Comparison of ENCODE assay signal across 15 cellular contexts in the genomic region with DNA sequence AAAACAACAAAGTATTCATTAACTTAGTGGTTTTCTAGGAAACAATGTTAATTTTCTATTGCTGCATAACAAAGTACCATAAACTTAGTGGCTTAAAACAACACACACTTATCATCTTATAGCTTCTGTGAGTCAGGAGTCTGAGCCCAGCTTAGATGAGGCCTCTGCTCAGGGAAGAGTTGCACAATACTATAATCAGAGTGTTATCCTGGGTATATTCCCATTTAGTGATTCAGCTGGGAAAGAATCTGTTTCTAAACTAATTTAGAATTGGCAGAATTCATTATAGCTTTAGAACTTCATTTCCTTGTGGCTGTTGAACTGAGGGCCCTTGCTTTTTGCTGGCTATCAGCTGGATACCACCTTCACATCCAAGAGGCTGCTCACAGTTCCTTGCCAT.
DNase-seq lines count a peak whose midpoint lies in the region; ATAC-seq, FAIRE-seq and TF ChIP-seq lines count a peak whose summit lies in the region.
"Had no signal": no experiment of that assay in that cellular context is flagged by ENCODE, and none has a peak within 500 bp of the region (broad histone marks: within the 10 kb centered on the region; RNA-seq: fewer than 3 reads in every experiment).

No MANE protein-coding gene starts in this region.

- H3K27me3 ChIP-seq in H7 (ENCODE audit: control insufficient read depth, insufficient read depth, low read length) (no peaks in the 10 kb centered on the region), Peyer's patch (no peaks in the 10 kb centered on the region)
- H3K27me3 ChIP-seq: BE2C had no signal

- CTCF ChIA-PET in A549 (lab: Yijun Ruan, JAX): no interaction called here

- H3K4me1 ChIP-seq in A549 (no peaks in the 10 kb centered on the region; the same call in 2 of the 3 replicates), Peyer's patch (no peaks in the 10 kb centered on the region)
- H3K4me1 ChIP-seq: BE2C had no signal

- no peak for FAIRE-seq in A549 (lab: Jason Lieb, UNC)

- H3K9me3 ChIP-seq in A549: no peaks in the 10 kb centered on the region
- no peaks in the 10 kb centered on the region for H3K9me3 ChIP-seq in Peyer's patch
- H3K9me3 ChIP-seq: BE2C had no signal

- intact Hi-C loops in activated CD4-positive, alpha-beta T cell treated with anti-CD3 and anti-CD28 coated beads, Interleukin-2, amount 10 ng/mL, durations not matched to agents 24 days and 14 days (cut with micrococcal nuclease): no loop called here

- no peak for DNase-seq in A549 (ENCODE audit: low read depth in 1 of 2, low spot score in 1 of 2)
- DNase-seq in HPDE6-E6E7 (ENCODE audit: extremely low spot score): peak; percentile 14
- DNase-seq in astrocyte of the spinal cord (ENCODE audit: low read depth, low spot score): peak; percentile 86
- DNase-seq in iris pigment epithelial cell (ENCODE audit: low read depth): peak; percentile 89
- DNase-seq in H7: no peak
- DNase-seq in activated CD4-positive, alpha-beta T cell treated with anti-CD3 and anti-CD28 coated beads, Interleukin-2, amount 10 ng/mL, durations not matched to agents 24 days and 14 days: no peak
- DNase-seq in effector CD8-positive, alpha-beta T cell (lab: John Stamatoyannopoulos, UW): no peak
- DNase-seq in Peyer's patch: no peak
- DNase-seq: activated naive CD4-positive, alpha-beta T cell treated with anti-CD3 and anti-CD28 coated beads, Interleukin-2, amount 10 ng/mL, durations not matched to agents 7 days and 5 days; BE2C; NCI-H1694; NCI-H510A; SIG-M5 had no signal

- ATAC-seq in A549: no peak
- ATAC-seq: esophagus mucosa had no signal

- POLR2A ChIA-PET in A549 (lab: Yijun Ruan, JAX): no interaction called here

- no peaks in the 10 kb centered on the region for H3K4me1 Mint-ChIP-seq in activated CD4-positive, alpha-beta T cell treated with anti-CD3 and anti-CD28 coated beads, Interleukin-2, amount 10 ng/mL, durations not matched to agents 24 days and 14 days
- H3K4me1 Mint-ChIP-seq: activated naive CD4-positive, alpha-beta T cell treated with anti-CD3 and anti-CD28 coated beads, Interleukin-2, amount 10 ng/mL, durations not matched to agents 7 days and 5 days had no signal

- H3K36me3 ChIP-seq in H7 (replicated peaks; ENCODE audit: control insufficient read depth, insufficient read depth, low read length) (no peaks in the 10 kb centered on the region), Peyer's patch (no peaks in the 10 kb centered on the region)
- H3K36me3 ChIP-seq: BE2C had no signal

- no peaks in the 10 kb centered on the region for H3K36me3 Mint-ChIP-seq in activated CD4-positive, alpha-beta T cell treated with anti-CD3 and anti-CD28 coated beads, Interleukin-2, amount 10 ng/mL, durations not matched to agents 24 days and 14 days (ENCODE audit: low read depth)
- H3K36me3 Mint-ChIP-seq: activated naive CD4-positive, alpha-beta T cell treated with anti-CD3 and anti-CD28 coated beads, Interleukin-2, amount 10 ng/mL, durations not matched to agents 7 days and 5 days; type B pancreatic cell had no signal

- TF ChIP-seq RAD21 in A549 (conservative IDR thresholded peaks at IDR 0.05 in 1 of 2, IDR thresholded peaks at IDR 0.05 in 1 of 2): no peak

- TF ChIP-seq POLR2A in A549 (IDR thresholded peaks at IDR 0.05; ENCODE audit: low read length) (no peak), Peyer's patch (IDR thresholded peaks at IDR 0.05) (no peak)

- H3K27ac ChIP-seq in A549 (no peak overlapping the region), Peyer's patch (no peak overlapping the region)

- TF ChIP-seq CTCF in A549 (IDR thresholded peaks at IDR 0.05) (no peak), astrocyte of the spinal cord (IDR thresholded peaks at IDR 0.05; ENCODE audit: low read depth, low read length) (no peak), Peyer's patch (IDR thresholded peaks at IDR 0.05) (no peak)

- H3K4me3 ChIP-seq in A549 (no peak overlapping the region), astrocyte of the spinal cord (ENCODE audit: low read depth, low read length) (no peak overlapping the region), H7 (ENCODE audit: insufficient read depth, low read depth, low read length) (no peak overlapping the region), Peyer's patch (no peak overlapping the region)

- TF ChIP-seq EP300 in A549 (IDR thresholded peaks at IDR 0.05): no peak

- no peak overlapping the region for H3K27ac Mint-ChIP-seq in activated CD4-positive, alpha-beta T cell treated with anti-CD3 and anti-CD28 coated beads, Interleukin-2, amount 10 ng/mL, durations not matched to agents 24 days and 14 days
- H3K27ac Mint-ChIP-seq: activated naive CD4-positive, alpha-beta T cell treated with anti-CD3 and anti-CD28 coated beads, Interleukin-2, amount 10 ng/mL, durations not matched to agents 7 days and 5 days; type B pancreatic cell had no signal

- no peak overlapping the region for H3K4me3 Mint-ChIP-seq in activated CD4-positive, alpha-beta T cell treated with anti-CD3 and anti-CD28 coated beads, Interleukin-2, amount 10 ng/mL, durations not matched to agents 24 days and 14 days
- H3K4me3 Mint-ChIP-seq: activated naive CD4-positive, alpha-beta T cell treated with anti-CD3 and anti-CD28 coated beads, Interleukin-2, amount 10 ng/mL, durations not matched to agents 7 days and 5 days; type B pancreatic cell had no signal

- H3K9me3 Mint-ChIP-seq in activated CD4-positive, alpha-beta T cell treated with anti-CD3 and anti-CD28 coated beads, Interleukin-2, amount 10 ng/mL, durations not matched to agents 24 days and 14 days: no peaks in the 10 kb centered on the region
- H3K9me3 Mint-ChIP-seq: type B pancreatic cell had no signal

- in situ Hi-C loops in astrocyte of the spinal cord (cut with HindIII; ENCODE audit: low sequenced_read_pairs): no loop called here

- no peak overlapping the region for H3K4me2 ChIP-seq in A549

- H3K27me3 Mint-ChIP-seq in activated CD4-positive, alpha-beta T cell treated with anti-CD3 and anti-CD28 coated beads, Interleukin-2, amount 10 ng/mL, durations not matched to agents 24 days and 14 days: no peaks in the 10 kb centered on the region
- H3K27me3 Mint-ChIP-seq: activated naive CD4-positive, alpha-beta T cell treated with anti-CD3 and anti-CD28 coated beads, Interleukin-2, amount 10 ng/mL, durations not matched to agents 7 days and 5 days; type B pancreatic cell had no signal

TF ChIP-seq in A549, 52 proteins besides CTCF, POLR2A, EP300 and RAD21:
- TF ChIP-seq, protein P1, sequence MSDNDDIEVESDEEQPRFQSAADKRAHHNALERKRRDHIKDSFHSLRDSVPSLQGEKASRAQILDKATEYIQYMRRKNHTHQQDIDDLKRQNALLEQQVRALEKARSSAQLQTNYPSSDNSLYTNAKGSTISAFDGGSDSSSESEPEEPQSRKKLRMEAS (IDR thresholded peaks at IDR 0.05): no peak
- TF ChIP-seq CEBPB (IDR thresholded peaks at IDR 0.05): peak; percentile 58 to 61; a peak in 2 of 4 replicates

Comparison
In these comparisons a context has a peak if more than half of its experiments do, and no peak if none do; other contexts are left out.
1. DNase-seq: peak in HPDE6-E6E7 (single experiment), astrocyte of the spinal cord (single experiment) and iris pigment epithelial cell (single experiment); none in A549 (0 of 2), H7 (single experiment), activated CD4-positive, alpha-beta T cell treated with anti-CD3 and anti-CD28 coated beads, Interleukin-2, amount 10 ng/mL, durations not matched to agents 24 days and 14 days (single experiment), effector CD8-positive, alpha-beta T cell (single experiment) and Peyer's patch (0 of 3).